Comparison of ENCODE assay signal across 22 cellular contexts in genomic region chr5:41196197-41196596, GRCh38. TPM values are rescaled to one million over a fixed set of nuclear protein-coding genes. Genes with fewer than 3 reads are reported as not detected.
"Had no signal": no experiment of that assay in that cellular context is flagged by ENCODE, and none has a peak within 500 bp of the region (broad histone marks: within the 10 kb centered on the region; RNA-seq: fewer than 3 reads in every experiment).

No MANE protein-coding gene starts in this region.

- DNase-seq: KBM-7, MM.1S, NCI-H1092 treated with DMSO at 0.1 percent for 48 hours, NCI-H1436, NCI-H187, NCI-H2029, NCI-H2081 treated with DMSO at 0.1 percent for 48 hours, NCI-H2171, NCI-H226, NCI-H446, NCI-H510A, NCI-H524 treated with DMSO at 0.1 percent for 48 hours, NCI-H774, SHP77, SK-N-SH, SW 1271 had no signal

- FAIRE-seq: HepG2 had no signal

- H3K9ac ChIP-seq: SK-N-SH had no signal

- H3K4me1 Mint-ChIP-seq: IgD-negative memory B cell had no signal

- ATAC-seq: HepG2, Panc1 had no signal

- H3K27me3 Mint-ChIP-seq: IgD-negative memory B cell had no signal

- H3K9me3 ChIP-seq: SK-N-SH had no signal

- H3K4me2 ChIP-seq: SK-N-SH had no signal

- H3K4me3 Mint-ChIP-seq: IgD-negative memory B cell had no signal

- H3K27ac ChIP-seq: RWPE1 had no signal

RNA-seq across cellular contexts. Expression of gene C6, which starts 17.1 kb away (rescaled TPM):
- total RNA-seq: HT1080, SK-MEL-5 had no signal
- polyA plus RNA-seq: IgD-negative memory B cell had no signal
